Comparison of ENCODE assay signal across 1 cellular context in genomic region chr7:103074519-103075336, GRCh38.
TF ChIP-seq lines count a peak whose summit lies in the region.

Gene ARMC10, plus strand, starts transcription at chr7:103075140. Its CDS starts 133 bp downstream, at chr7:103075273.
Gene FBXL13, minus strand, starts transcription at chr7:103074796.

TF ChIP-seq in WTC11, 78 proteins besides CTCF, POLR2A, EP300 and RAD21 (continued from another document):
- TF ChIP-seq E2F5 (CRISPR knock-in tag; IDR thresholded peaks at IDR 0.05) (peak; percentile 61; the same call in 1 of the 2 replicates), TEAD4 (CRISPR knock-in tag; IDR thresholded peaks at IDR 0.05) (no peak), ZNF138 (CRISPR knock-in tag; conservative IDR thresholded peaks at IDR 0.05) (no peak), GRHL2 (CRISPR knock-in tag; IDR thresholded peaks at IDR 0.05; ENCODE audit: insufficient replicate concordance, severe bottlenecking) (no peak), ZNF121 (CRISPR knock-in tag; IDR thresholded peaks at IDR 0.05) (no peak), RORB (CRISPR knock-in tag; IDR thresholded peaks at IDR 0.05) (no peak), MYBL2 (CRISPR knock-in tag; IDR thresholded peaks at IDR 0.05) (no peak)
- TF ChIP-seq, protein P1, sequence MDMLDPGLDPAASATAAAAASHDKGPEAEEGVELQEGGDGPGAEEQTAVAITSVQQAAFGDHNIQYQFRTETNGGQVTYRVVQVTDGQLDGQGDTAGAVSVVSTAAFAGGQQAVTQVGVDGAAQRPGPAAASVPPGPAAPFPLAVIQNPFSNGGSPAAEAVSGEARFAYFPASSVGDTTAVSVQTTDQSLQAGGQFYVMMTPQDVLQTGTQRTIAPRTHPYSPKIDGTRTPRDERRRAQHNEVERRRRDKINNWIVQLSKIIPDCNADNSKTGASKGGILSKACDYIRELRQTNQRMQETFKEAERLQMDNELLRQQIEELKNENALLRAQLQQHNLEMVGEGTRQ (CRISPR knock-in tag; IDR thresholded peaks at IDR 0.05) = peak; percentile 81
